In genomic region chr16:68300736-68301459, GRCh38 we compare ENCODE assay signal across 14 cellular contexts. TPM values are rescaled to one million over a fixed set of nuclear protein-coding genes. Genes with fewer than 3 reads are reported as not detected.
DNase-seq lines count a peak whose midpoint lies in the region; ATAC-seq and TF ChIP-seq lines count a peak whose summit lies in the region.
"Had no signal": no experiment of that assay in that cellular context is flagged by ENCODE, and none has a peak within 500 bp of the region (broad histone marks: within the 10 kb centered on the region; RNA-seq: fewer than 3 reads in every experiment).

No MANE protein-coding gene starts in this region.

- H2AFZ ChIP-seq in ACC112 (ENCODE audit: low read length, unreplicated experiment) = no peak overlapping the region
- H2AFZ ChIP-seq: PC-9 had no signal

- ATAC-seq in activated T-helper 17 cell treated with anti-CD3 and anti-CD28 coated beads, Interleukin-2, amount 50 U/mL, for 72 hours (replicated peaks) = no peak
- ATAC-seq in GM19452 (IDR thresholded peaks at IDR 0.05; ENCODE audit: unreplicated experiment) = no peak
- ATAC-seq: activated CD8-positive, alpha-beta memory T cell treated with anti-CD3 and anti-CD28 coated beads, Interleukin-2, amount 10 ng/mL, durations not matched to agents 7 days and 5 days had no signal

- H3K9me3 Mint-ChIP-seq in Caco-2 (ENCODE audit: unreplicated experiment) = no peaks in the 10 kb centered on the region
- H3K9me3 Mint-ChIP-seq in activated T-helper 17 cell treated with anti-CD3 and anti-CD28 coated beads, Interleukin-2, amount 50 U/mL, for 72 hours = no peaks in the 10 kb centered on the region

- CTCF ChIA-PET in Caco-2 (lab: Charles Lee) = interaction anchor here (0.7 to 1.5 kb wide), 5 partner anchors 16 to 43 kb away, joined by 3 to 6 read pairs (median 3); no protein-coding TSS in a partner anchor

- no TSS peak for BruUV-seq in Caco-2 (replicated peaks; lab: Mats Ljungman, UMichigan)

- no peaks in the 10 kb centered on the region for H3K27me3 Mint-ChIP-seq in Caco-2 (ENCODE audit: insufficient read depth, unreplicated experiment)
- no peaks in the 10 kb centered on the region for H3K27me3 Mint-ChIP-seq in activated T-helper 17 cell treated with anti-CD3 and anti-CD28 coated beads, Interleukin-2, amount 50 U/mL, for 72 hours
- H3K27me3 Mint-ChIP-seq: activated CD8-positive, alpha-beta memory T cell treated with anti-CD3 and anti-CD28 coated beads, Interleukin-2, amount 10 ng/mL, durations not matched to agents 7 days and 5 days had no signal

- intact Hi-C loops in Caco-2 (cut with micrococcal nuclease; ENCODE audit: unreplicated experiment) = no loop called here
- intact Hi-C loops in posterior vena cava (cut with DNase I) = no loop called here

- H3K9me3 ChIP-seq in Caco-2 (no peaks in the 10 kb centered on the region), HAP-1 (no peaks in the 10 kb centered on the region)
- H3K9me3 ChIP-seq: esophagus squamous epithelium, neutrophil had no signal

- H3K4me3 Mint-ChIP-seq in Caco-2 (ENCODE audit: unreplicated experiment) = no peak overlapping the region
- H3K4me3 Mint-ChIP-seq in activated T-helper 17 cell treated with anti-CD3 and anti-CD28 coated beads, Interleukin-2, amount 50 U/mL, for 72 hours = no peak overlapping the region
- H3K4me3 Mint-ChIP-seq: activated CD8-positive, alpha-beta memory T cell treated with anti-CD3 and anti-CD28 coated beads, Interleukin-2, amount 10 ng/mL, durations not matched to agents 7 days and 5 days had no signal

- in situ Hi-C loops in HAP-1 (cut with MboI; ENCODE audit: low sequenced_read_pairs) = no loop called here

- no peak for TF ChIP-seq CTCF in Caco-2 (IDR thresholded peaks at IDR 0.05; ENCODE audit: insufficient read depth in 1 of 2, low read depth in 1 of 2, low read length in 1 of 2, severe bottlenecking in 1 of 2, unreplicated experiment in 1 of 2)

- H3K27ac ChIP-seq in ACC112 (ENCODE audit: low read depth, low read length) = 0 out of 2 replicates have a peak overlapping the region, but pooled peaks have one; percentile 26
- H3K27ac ChIP-seq: cardiac muscle cell, neutrophil, PC-9 had no signal

- peaks cover 14% of the 10 kb centered on the region for H3K36me3 ChIP-seq in ACC112 (ENCODE audit: insufficient read depth, low read length)
- H3K36me3 ChIP-seq in Caco-2 (ENCODE audit: control insufficient read depth, insufficient read depth, low read length) = peaks cover 11% of the 10 kb centered on the region
- peaks cover 83% of the 10 kb centered on the region for H3K36me3 ChIP-seq in HAP-1 (replicated peaks)

- H3K36me3 Mint-ChIP-seq in Caco-2 (ENCODE audit: insufficient read depth, unreplicated experiment) = peaks cover 100% of the 10 kb centered on the region
- H3K36me3 Mint-ChIP-seq in activated T-helper 17 cell treated with anti-CD3 and anti-CD28 coated beads, Interleukin-2, amount 50 U/mL, for 72 hours (ENCODE audit: low read depth) = peaks cover 97% of the 10 kb centered on the region

- H3K4me1 ChIP-seq in ACC112 (ENCODE audit: control insufficient read depth, insufficient read depth, low read length, unreplicated experiment) = peaks cover 29% of the 10 kb centered on the region
- peaks cover 22% of the 10 kb centered on the region for H3K4me1 ChIP-seq in Caco-2
- H3K4me1 ChIP-seq in HAP-1 = no peaks in the 10 kb centered on the region

- H3K27me3 ChIP-seq in ACC112 (ENCODE audit: insufficient read depth, low read length) (no peaks in the 10 kb centered on the region), Caco-2 (replicated peaks; ENCODE audit: control insufficient read depth, insufficient read depth, low read length) (no peaks in the 10 kb centered on the region), HAP-1 (ENCODE audit: low read depth) (no peaks in the 10 kb centered on the region)
- H3K27me3 ChIP-seq: cardiac muscle cell, esophagus squamous epithelium, neutrophil had no signal

- DNase-seq in Caco-2 (no peak), iris pigment epithelial cell (ENCODE audit: low read depth) (peak; percentile 54), superior temporal gyrus (ENCODE audit: extremely low spot score) (no peak), HAP-1 (ENCODE audit: low spot score in 2 of 2) (no peak), posterior vena cava (ENCODE audit: low spot score) (no peak)
- DNase-seq: activated CD8-positive, alpha-beta memory T cell treated with anti-CD3 and anti-CD28 coated beads, Interleukin-2, amount 10 ng/mL, durations not matched to agents 7 days and 5 days; esophagus squamous epithelium; GOT3; PC-9 had no signal

- H3K4me1 Mint-ChIP-seq in Caco-2 (ENCODE audit: low read depth, unreplicated experiment) = peaks cover 49% of the 10 kb centered on the region
- peaks cover 10% of the 10 kb centered on the region for H3K4me1 Mint-ChIP-seq in activated T-helper 17 cell treated with anti-CD3 and anti-CD28 coated beads, Interleukin-2, amount 50 U/mL, for 72 hours

- peaks cover 5% of the 10 kb centered on the region for H3K79me2 ChIP-seq in ACC112 (ENCODE audit: control insufficient read depth, insufficient read depth, low read length, unreplicated experiment)

- H3K27ac Mint-ChIP-seq in Caco-2 (ENCODE audit: unreplicated experiment) = peak overlapping the region; percentile 89
- H3K27ac Mint-ChIP-seq in activated T-helper 17 cell treated with anti-CD3 and anti-CD28 coated beads, Interleukin-2, amount 50 U/mL, for 72 hours = peak overlapping the region; percentile 39

- POLR2A ChIA-PET in Caco-2 (lab: Charles Lee) = interaction anchor here (1.4 to 4.0 kb wide), 3 partner anchors 10 to 37 kb away, joined by 4 to 20 read pairs (median 7); partner anchors contain the start of genes PRMT7, SLC7A6 and SLC7A6OS

- H3K4me3 ChIP-seq in ACC112 (ENCODE audit: low read depth, low read length) (no peak overlapping the region), Caco-2 (ENCODE audit: low read depth, low read length) (no peak overlapping the region), HAP-1 (no peak overlapping the region)
- H3K4me3 ChIP-seq: cardiac muscle cell, esophagus squamous epithelium, PC-9 had no signal

RNA-seq across cellular contexts. Expression of gene SLC7A6OS, which starts 9.8 kb away (rescaled TPM):
- total RNA-seq in Caco-2 (2022) (34.0 and 34.2 TPM in 2 replicates), posterior vena cava (10 to 100 TPM in 1 of 2 donors, 1 to 10 TPM in 1; 9.9 to 12.5 TPM)
- 10 to 100 TPM; 21.3 to 21.8 TPM for total RNA-seq in activated T-helper 17 cell treated with anti-CD3 and anti-CD28 coated beads, Interleukin-2, amount 50 U/mL, for 72 hours

RNA-seq across cellular contexts. Expression of gene PRMT7, which starts 9.9 kb away (rescaled TPM):
- total RNA-seq in Caco-2 (2022) = 156 and 166 TPM in 2 replicates
- total RNA-seq in activated T-helper 17 cell treated with anti-CD3 and anti-CD28 coated beads, Interleukin-2, amount 50 U/mL, for 72 hours = 10 to 100 TPM; 53.3 to 57.8 TPM
- 10 to 100 TPM; 18.1 to 22.9 TPM for total RNA-seq in posterior vena cava

RNA-seq across cellular contexts. Expression of gene SLC7A6, which starts 36.6 kb away (rescaled TPM):
- total RNA-seq in Caco-2 (2022) = 236 and 267 TPM in 2 replicates
- 10 to 100 TPM; 65.6 to 99.0 TPM for total RNA-seq in activated T-helper 17 cell treated with anti-CD3 and anti-CD28 coated beads, Interleukin-2, amount 50 U/mL, for 72 hours
- 10 to 100 TPM; 28.4 to 39.7 TPM for total RNA-seq in posterior vena cava

RNA-seq across cellular contexts. Expression of gene PLA2G15, which starts 55.7 kb away (rescaled TPM):
- total RNA-seq in Caco-2 (2022) (33.2 and 33.4 TPM in 2 replicates), posterior vena cava (10 to 100 TPM; 11.6 to 21.9 TPM)
- 10 to 100 TPM; 11.2 to 15.5 TPM for total RNA-seq in activated T-helper 17 cell treated with anti-CD3 and anti-CD28 coated beads, Interleukin-2, amount 50 U/mL, for 72 hours
